ENCODE assay signal across 1 cellular context in the genomic region with DNA sequence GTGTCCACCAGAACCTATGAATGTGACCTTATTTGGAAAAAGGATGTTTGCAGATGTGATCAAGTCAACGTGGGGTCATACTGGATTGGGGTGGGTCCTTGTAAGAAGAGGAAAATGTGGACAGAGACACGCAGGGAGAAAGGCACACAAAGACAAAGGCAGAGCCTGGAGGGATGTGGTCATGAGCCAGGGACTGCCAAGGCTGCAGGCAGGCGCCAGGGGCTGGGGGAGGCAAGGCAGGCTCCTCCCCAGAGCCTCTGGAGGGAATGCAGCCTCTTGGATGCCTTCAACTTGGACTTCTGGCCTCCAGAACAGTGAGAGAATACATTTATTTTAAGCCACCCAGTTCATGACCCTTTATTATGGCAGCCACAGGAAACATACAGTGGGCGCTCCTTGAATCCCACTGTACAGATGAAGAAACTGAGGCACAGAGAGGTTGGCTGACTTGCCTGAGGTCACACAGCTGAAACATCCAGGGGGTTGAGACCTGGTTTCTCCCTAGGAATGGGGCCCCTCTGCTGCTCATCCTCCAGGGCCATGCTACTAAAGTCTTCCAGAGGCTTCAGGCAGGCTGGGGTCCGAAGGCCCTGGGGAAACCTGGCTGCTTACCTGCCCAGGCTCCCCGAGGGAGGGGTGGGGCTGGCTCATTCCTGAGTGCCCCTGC.
TF ChIP-seq lines count a peak whose summit lies in the region.

No MANE protein-coding gene starts in this region.

TF ChIP-seq in IMR-90, 13 proteins besides CTCF, POLR2A, EP300 and RAD21 (continued from another document):
- TF ChIP-seq ELK1 (IDR thresholded peaks at IDR 0.05; ENCODE audit: borderline replicate concordance, low read depth, low read length): no peak
- no peak for TF ChIP-seq CHD1 (IDR thresholded peaks at IDR 0.05; ENCODE audit: low read depth, low read length)
- TF ChIP-seq MAFK (IDR thresholded peaks at IDR 0.05; ENCODE audit: low read depth, low read length): no peak
- TF ChIP-seq MXI1 (IDR thresholded peaks at IDR 0.05; ENCODE audit: borderline replicate concordance, low read depth, low read length): no peak
- no peak for TF ChIP-seq SMC3 (IDR thresholded peaks at IDR 0.05; ENCODE audit: low read depth, low read length)
- TF ChIP-seq NFE2L2 (IDR thresholded peaks at IDR 0.05; ENCODE audit: low read depth, low read length): no peak
- TF ChIP-seq, protein P1, sequence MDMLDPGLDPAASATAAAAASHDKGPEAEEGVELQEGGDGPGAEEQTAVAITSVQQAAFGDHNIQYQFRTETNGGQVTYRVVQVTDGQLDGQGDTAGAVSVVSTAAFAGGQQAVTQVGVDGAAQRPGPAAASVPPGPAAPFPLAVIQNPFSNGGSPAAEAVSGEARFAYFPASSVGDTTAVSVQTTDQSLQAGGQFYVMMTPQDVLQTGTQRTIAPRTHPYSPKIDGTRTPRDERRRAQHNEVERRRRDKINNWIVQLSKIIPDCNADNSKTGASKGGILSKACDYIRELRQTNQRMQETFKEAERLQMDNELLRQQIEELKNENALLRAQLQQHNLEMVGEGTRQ (IDR thresholded peaks at IDR 0.05; ENCODE audit: low read depth, low read length): no peak
